In genomic region chr1:207669469-207670111, GRCh38 we compare ENCODE assay signal across 20 cellular contexts. TPM values are rescaled to one million over a fixed set of nuclear protein-coding genes. Genes with fewer than 3 reads are reported as not detected.
DNase-seq lines count a peak whose midpoint lies in the region; ATAC-seq, FAIRE-seq and TF ChIP-seq lines count a peak whose summit lies in the region.
"Had no signal": no experiment of that assay in that cellular context is flagged by ENCODE, and none has a peak within 500 bp of the region (broad histone marks: within the 10 kb centered on the region; RNA-seq: fewer than 3 reads in every experiment).

No MANE protein-coding gene starts in this region.

- TF ChIP-seq CTCF in GM12865 (IDR thresholded peaks at IDR 0.05; ENCODE audit: insufficient read depth, low read depth, low read length, missing control alignments), result no peak
- no peak for TF ChIP-seq CTCF in HFFc6 (IDR thresholded peaks at IDR 0.05)
- TF ChIP-seq CTCF in epithelial cell of proximal tubule (conservative IDR thresholded peaks at IDR 0.05; ENCODE audit: low read depth, low read length), result no peak
- TF ChIP-seq CTCF in progenitor cell of endocrine pancreas (IDR thresholded peaks at IDR 0.05; ENCODE audit: unreplicated experiment), result no peak
- TF ChIP-seq CTCF in kidney (IDR thresholded peaks at IDR 0.05; ENCODE audit: borderline replicate concordance, extremely low read depth, insufficient read depth), result no peak
- TF ChIP-seq CTCF in esophagus squamous epithelium (IDR thresholded peaks at IDR 0.05), result no peak

- H3K4me1 Mint-ChIP-seq in HFFc6 (ENCODE audit: low read depth), result peaks cover 12% of the 10 kb centered on the region
- H3K4me1 Mint-ChIP-seq in progenitor cell of endocrine pancreas (ENCODE audit: low read depth), result no peaks in the 10 kb centered on the region

- no peak for DNase-seq in GM12865 (ENCODE audit: low read depth)
- DNase-seq in HFFc6, result no peak
- no peak for DNase-seq in epithelial cell of proximal tubule (ENCODE audit: low read depth)
- DNase-seq in progenitor cell of endocrine pancreas (ENCODE audit: low spot score, unreplicated experiment), result no peak
- no peak for DNase-seq in kidney
- DNase-seq in esophagus squamous epithelium (lab: John Stamatoyannopoulos, UW), result no peak
- DNase-seq: activated CD4-positive, CD25-positive, alpha-beta regulatory T cell treated with anti-CD3 and anti-CD28 coated beads, Interleukin-2, amount 50 U/mL, for 72 hours; amniotic stem cell; BE2C; Kasumi-1; NCI-H1694 treated with DMSO at 0.1 percent for 48 hours; NCI-H526; Peyer's patch; posterior cingulate gyrus; T-helper 1 cell had no signal

- 25 to 80% methylated on average over 1 to 6 of the region's 51 CpGs for WGBS in esophagus squamous epithelium, 2 donors

- H3K36me3 Mint-ChIP-seq in HFFc6 (ENCODE audit: low read depth), result no peaks in the 10 kb centered on the region
- no peaks in the 10 kb centered on the region for H3K36me3 Mint-ChIP-seq in progenitor cell of endocrine pancreas (ENCODE audit: insufficient read depth)

- TF ChIP-seq POLR2A in esophagus squamous epithelium (IDR thresholded peaks at IDR 0.05), result no peak

- H3K9ac ChIP-seq in kidney (ENCODE audit: low read length in 2 of 2), result no peak overlapping the region

- H3K36me3 ChIP-seq in kidney (ENCODE audit: control insufficient read depth in 1 of 2, insufficient read depth in 2 of 2, low read length in 2 of 2), result no peaks in the 10 kb centered on the region
- no peaks in the 10 kb centered on the region for H3K36me3 ChIP-seq in esophagus squamous epithelium
- H3K36me3 ChIP-seq: BE2C, Peyer's patch had no signal

- no peaks in the 10 kb centered on the region for H3K4me1 ChIP-seq in kidney (ENCODE audit: control insufficient read depth in 1 of 2, insufficient read depth in 1 of 2, low read depth in 1 of 2, low read length in 2 of 2)
- H3K4me1 ChIP-seq in esophagus squamous epithelium, result peaks cover 0 to 8% (median 3%) of the 10 kb centered on the region in 3 donors
- H3K4me1 ChIP-seq: BE2C had no signal

- H3K4me3 ChIP-seq in GM12865 (ENCODE audit: low read depth, low read length), result peak overlapping the region; percentile 22
- peak overlapping the region; percentile 31 for H3K4me3 ChIP-seq in epithelial cell of proximal tubule (ENCODE audit: low read depth, low read length)
- peak overlapping the region in 1 of 2 donors; percentile 19 for H3K4me3 ChIP-seq in kidney (ENCODE audit: low read length in 2 of 2)
- H3K4me3 ChIP-seq in esophagus squamous epithelium, result peak overlapping the region in 1 of 4 donors; percentile 8

- intact Hi-C loops in kidney (cut with DNase I) (no loop called here), esophagus squamous epithelium (cut with DNase I) (no loop called here)

- no peaks in the 10 kb centered on the region for H3K9me3 ChIP-seq in kidney (ENCODE audit: control insufficient read depth in 1 of 2, low read length in 2 of 2)
- H3K9me3 ChIP-seq in esophagus squamous epithelium, result no peaks in the 10 kb centered on the region
- H3K9me3 ChIP-seq: BE2C, Peyer's patch had no signal

- ATAC-seq in GM18502 (IDR thresholded peaks at IDR 0.05; ENCODE audit: poor library complexity, unreplicated experiment) (no peak), GM21360 (IDR thresholded peaks at IDR 0.05; ENCODE audit: unreplicated experiment) (no peak)

- H3K27me3 Mint-ChIP-seq in HFFc6 (ENCODE audit: insufficient read depth) (peaks cover 21% of the 10 kb centered on the region), progenitor cell of endocrine pancreas (peaks cover 48% of the 10 kb centered on the region)

- FAIRE-seq in kidney (lab: Jason Lieb, UNC), result no peak
- FAIRE-seq: islet of Langerhans, urothelium cell line had no signal

- no peak overlapping the region for H3K27ac ChIP-seq in kidney (ENCODE audit: low read depth in 2 of 2, low read length in 2 of 2)
- no peak overlapping the region for H3K27ac ChIP-seq in esophagus squamous epithelium
- H3K27ac ChIP-seq: Peyer's patch had no signal

- H3K9me3 Mint-ChIP-seq in HFFc6, result no peaks in the 10 kb centered on the region
- H3K9me3 Mint-ChIP-seq in progenitor cell of endocrine pancreas (ENCODE audit: low read depth), result peaks cover 4% of the 10 kb centered on the region

- H3K4me3 Mint-ChIP-seq in HFFc6 (peak overlapping the region; percentile 38; the same call in 1 of the 2 replicates), progenitor cell of endocrine pancreas (ENCODE audit: low read depth) (peak overlapping the region; percentile 39)

- H3K27me3 ChIP-seq in esophagus squamous epithelium, result peaks cover 0 to 86% (median 15%) of the 10 kb centered on the region in 4 donors

- H3K27ac Mint-ChIP-seq in HFFc6 (no peak overlapping the region), progenitor cell of endocrine pancreas (no peak overlapping the region)

RNA-seq across cellular contexts. Expression of gene CR1L, which starts 24.7 kb away (rescaled TPM):
- total RNA-seq in HFFc6 (2021; fragmentation: NEBNext Ultra II Directional; extraction: Animal tissue kit (Norgen Biotek cat#: 25700)), result not detected
- total RNA-seq in epithelial cell of proximal tubule, result not detected in 2 replicates
- total RNA-seq in progenitor cell of endocrine pancreas, result not detected in 2 replicates
- 0.44 TPM for total RNA-seq in kidney
- polyA plus RNA-seq in kidney (ENCODE audit: insufficient read depth, low read depth, low replicate concordance), result 1.4 TPM
- not detected for total RNA-seq in esophagus squamous epithelium
- total RNA-seq: H4, Peyer's patch had no signal
